In genomic region chr5:1799602-1800469, GRCh38 we compare ENCODE assay signal across 8 cellular contexts. TPM values are rescaled to one million over a fixed set of nuclear protein-coding genes. Genes with fewer than 3 reads are reported as not detected.
DNase-seq lines count a peak whose midpoint lies in the region; ATAC-seq and TF ChIP-seq lines count a peak whose summit lies in the region.

Gene MRPL36 (minus strand): TSS chr5:1799837. CDS start chr5:1798935, 902 bp downstream.

- H3K4me3 Mint-ChIP-seq in T-cell, result peak within 1 kb of the TSS; percentile 98 to 99 (median 98)

- H3K4me1 Mint-ChIP-seq in T-cell, result peaks cover 57 to 71% (median 63%) of the 10 kb centered on the region in 3 donors

- CTCF ChIA-PET in T-cell (lab: Charles Lee), result no interaction called here

- peak; percentile 64 for DNase-seq in GM12864 (ENCODE audit: low read depth)
- peak; percentile 70 for DNase-seq in NCI-H146 treated with DMSO at 0.1 percent for 48 hours (lab: John Stamatoyannopoulos, UW; ENCODE audit: unreplicated experiment)
- peak; percentile 80 to 95 (median 89) for DNase-seq in T-cell
- peak; percentile 96 for DNase-seq in adipocyte (ENCODE audit: low read depth)
- DNase-seq in cardiac muscle cell (ENCODE audit: low read depth in 1 of 2, low spot score in 1 of 2), result peak; percentile 94
- peak; percentile 94 to 96 for DNase-seq in thyroid gland

- H3K27ac ChIP-seq in cardiac muscle cell, result peak within 1 kb of the TSS; percentile 94
- H3K27ac ChIP-seq in parathyroid adenoma, result peak within 1 kb of the TSS; percentile 74
- peak within 1 kb of the TSS; percentile 79 to 94 (median 86) for H3K27ac ChIP-seq in thyroid gland

- peaks cover 47% of the 10 kb centered on the region for H3K36me3 Mint-ChIP-seq in T-cell

- peak within 1 kb of the TSS; percentile 85 for H3K4me2 ChIP-seq in parathyroid adenoma (ENCODE audit: low read length)

- no peak for TF ChIP-seq CTCF in GM12864 (IDR thresholded peaks at IDR 0.05; ENCODE audit: low read depth, low read length, missing control alignments)
- no peak for TF ChIP-seq CTCF in cardiac muscle cell (IDR thresholded peaks at IDR 0.05; ENCODE audit: low read depth, low read length)
- no peak for TF ChIP-seq CTCF in parathyroid adenoma (IDR thresholded peaks at IDR 0.05)
- TF ChIP-seq CTCF in thyroid gland (IDR thresholded peaks at IDR 0.05), result no peak

- no peaks in the 10 kb centered on the region for H3K9me3 Mint-ChIP-seq in T-cell

- 1 to 2% methylated on average over 42 to 45 of the region's 68 CpGs for WGBS in thyroid gland, 2 donors

- peak within 1 kb of the TSS; percentile 98 for H3K4me3 ChIP-seq in GM12864 (ENCODE audit: low read depth, low read length)
- peak within 1 kb of the TSS; percentile 85 for H3K4me3 ChIP-seq in adipocyte (ENCODE audit: low read length)
- peak within 1 kb of the TSS; percentile 58 for H3K4me3 ChIP-seq in cardiac muscle cell
- peak within 1 kb of the TSS; percentile 91 for H3K4me3 ChIP-seq in parathyroid adenoma (ENCODE audit: low read depth, low read length)
- H3K4me3 ChIP-seq in thyroid gland (replicated peaks in 1 of 3), result peak within 1 kb of the TSS; percentile 19 to 81 (median 75)

- no peaks in the 10 kb centered on the region for H3K27me3 ChIP-seq in adipocyte (replicated peaks; ENCODE audit: control insufficient read depth, insufficient read depth, low read length)
- H3K27me3 ChIP-seq in cardiac muscle cell, result no peaks in the 10 kb centered on the region
- no peaks in the 10 kb centered on the region for H3K27me3 ChIP-seq in parathyroid adenoma (ENCODE audit: control insufficient read depth, insufficient read depth, low read length)
- no peaks in the 10 kb centered on the region for H3K27me3 ChIP-seq in thyroid gland

- POLR2A ChIA-PET in T-cell (lab: Charles Lee), result no interaction called here

- H2AFZ ChIP-seq in parathyroid adenoma, result peak within 1 kb of the TSS; percentile 89

- peaks cover 48% of the 10 kb centered on the region for H3K36me3 ChIP-seq in adipocyte (ENCODE audit: control insufficient read depth, insufficient read depth, low read length, severe bottlenecking)
- H3K36me3 ChIP-seq in cardiac muscle cell, result peaks cover 26% of the 10 kb centered on the region
- H3K36me3 ChIP-seq in parathyroid adenoma (ENCODE audit: control insufficient read depth, insufficient read depth, low read length), result no peaks in the 10 kb centered on the region
- H3K36me3 ChIP-seq in thyroid gland, result peaks cover 15 to 31% of the 10 kb centered on the region in 2 donors

- H3K9me3 ChIP-seq in adipocyte (ENCODE audit: control insufficient read depth, low read length) (no peaks in the 10 kb centered on the region), cardiac muscle cell (ENCODE audit: low read depth) (no peaks in the 10 kb centered on the region), parathyroid adenoma (ENCODE audit: control insufficient read depth, low read length) (no peaks in the 10 kb centered on the region), thyroid gland (no peaks in the 10 kb centered on the region)

- H3K79me2 ChIP-seq in parathyroid adenoma, result peaks cover 14% of the 10 kb centered on the region

- peaks cover 33% of the 10 kb centered on the region for H3K4me1 ChIP-seq in adipocyte (ENCODE audit: control insufficient read depth, insufficient read depth, low read length)
- peaks cover 38% of the 10 kb centered on the region for H3K4me1 ChIP-seq in cardiac muscle cell (ENCODE audit: low read depth)
- no peaks in the 10 kb centered on the region for H3K4me1 ChIP-seq in parathyroid adenoma
- H3K4me1 ChIP-seq in thyroid gland, result peaks cover 4 to 16% of the 10 kb centered on the region in 2 donors

- intact Hi-C loops in thyroid gland (cut with DNase I), result loop anchor here (10.0 kb wide), 1 partner anchor 455 kb away; the partner anchor contains the start of gene CLPTM1L

- peak within 1 kb of the TSS; percentile 98 to 99 for H3K27ac Mint-ChIP-seq in T-cell

- TF ChIP-seq POLR2A in thyroid gland (IDR thresholded peaks at IDR 0.05), result peak; percentile 38 to 94

- H3K9ac ChIP-seq in adipocyte (ENCODE audit: low read length), result peak within 1 kb of the TSS; percentile 95
- H3K9ac ChIP-seq in parathyroid adenoma, result peak within 1 kb of the TSS; percentile 44

- no peaks in the 10 kb centered on the region for H3K27me3 Mint-ChIP-seq in T-cell

- peak; percentile 63 for ATAC-seq in HG02763 (IDR thresholded peaks at IDR 0.05; ENCODE audit: unreplicated experiment)
- ATAC-seq in T-cell (replicated peaks in 1 of 4), result peak; percentile 72 to 80 (median 78)

RNA-seq across cellular contexts. Expression of gene MRPL36, which starts in this region (rescaled TPM):
- total RNA-seq in T-cell, result 10 to 100 TPM; 10.6 to 32.5 (median 29.8) TPM
- 73.9 and 101 TPM in 2 replicates for total RNA-seq in cardiac muscle cell
- polyA plus RNA-seq in cardiac muscle cell, result 195 and 206 TPM in 2 replicates
- 10 to 100 TPM; 10.4 to 41.7 (median 33.6) TPM for total RNA-seq in thyroid gland

Comparison
In these comparisons a context has a peak if more than half of its experiments do, and no peak if none do; other contexts are left out.
1. Peak in every context shown above with its lines: DNase-seq, ATAC-seq, H3K4me3 ChIP-seq and H3K27ac ChIP-seq.